8 cellular contexts compared by ENCODE assay signal in genomic region chr7:150404785-150405583, GRCh38. TPM values are rescaled to one million over a fixed set of nuclear protein-coding genes. Genes with fewer than 3 reads are reported as not detected.
A peak's percentile ranks its signal among the peaks of the same experiment; 100 is the strongest.
DNase-seq lines count a peak whose midpoint lies in the region; ATAC-seq and TF ChIP-seq lines count a peak whose summit lies in the region.

No MANE protein-coding gene starts in this region.

- H3K27ac ChIP-seq in right lobe of liver = peak overlapping the region; percentile 88 to 96 (median 95)

- TF ChIP-seq CTCF in AG10803 (conservative IDR thresholded peaks at IDR 0.05; ENCODE audit: low read length) (no peak), right lobe of liver (IDR thresholded peaks at IDR 0.05) (peak in 2 of 4 donors; percentile 30 to 51)

- intact Hi-C loops in dendritic cell treated with granulocyte-macrophage colony-stimulating factor and Interleukin-4, amounts not matched to agents 40 ng/mL and 50 ng/mL, for 4 days (cut with micrococcal nuclease) = no loop called here
- intact Hi-C loops in right lobe of liver (cut with DNase I) = no loop called here

- no peaks in the 10 kb centered on the region for H3K36me3 ChIP-seq in right lobe of liver

- H3K9me3 Mint-ChIP-seq in dendritic cell treated with granulocyte-macrophage colony-stimulating factor and Interleukin-4, amounts not matched to agents 40 ng/mL and 50 ng/mL, for 4 days = no peaks in the 10 kb centered on the region

- ATAC-seq in GM18868 (IDR thresholded peaks at IDR 0.05; ENCODE audit: unreplicated experiment) (peak; percentile 42), HG03103 (IDR thresholded peaks at IDR 0.05; ENCODE audit: low read depth, unreplicated experiment) (peak; percentile 33), right lobe of liver (peak; percentile 90 to 93 (median 92))

- H3K9me3 ChIP-seq in right lobe of liver = no peaks in the 10 kb centered on the region

- H3K4me3 Mint-ChIP-seq in dendritic cell treated with granulocyte-macrophage colony-stimulating factor and Interleukin-4, amounts not matched to agents 40 ng/mL and 50 ng/mL, for 4 days = peak overlapping the region; percentile 85

- H3K27ac Mint-ChIP-seq in dendritic cell treated with granulocyte-macrophage colony-stimulating factor and Interleukin-4, amounts not matched to agents 40 ng/mL and 50 ng/mL, for 4 days = peak overlapping the region; percentile 41

- peaks cover 0 to 23% (median 8%) of the 10 kb centered on the region in 4 donors for H3K4me1 ChIP-seq in right lobe of liver

- TF ChIP-seq POLR2A in right lobe of liver (IDR thresholded peaks at IDR 0.05) = peak; percentile 90

- peak overlapping the region; percentile 73 for H3K4me3 ChIP-seq in AG10803 (ENCODE audit: low read length)
- peak overlapping the region; percentile 71 to 78 (median 72) for H3K4me3 ChIP-seq in right lobe of liver

- H3K36me3 Mint-ChIP-seq in dendritic cell treated with granulocyte-macrophage colony-stimulating factor and Interleukin-4, amounts not matched to agents 40 ng/mL and 50 ng/mL, for 4 days (ENCODE audit: low read depth) = no peaks in the 10 kb centered on the region

- WGBS in right lobe of liver (ENCODE audit: insufficient coverage, low coverage, low lambda C conversion rate, missing lambda C conversion rate) = 0% methylated on average over 27 of the region's 86 CpGs

- H3K27me3 Mint-ChIP-seq in dendritic cell treated with granulocyte-macrophage colony-stimulating factor and Interleukin-4, amounts not matched to agents 40 ng/mL and 50 ng/mL, for 4 days = peaks cover 10% of the 10 kb centered on the region

- H3K4me1 Mint-ChIP-seq in dendritic cell treated with granulocyte-macrophage colony-stimulating factor and Interleukin-4, amounts not matched to agents 40 ng/mL and 50 ng/mL, for 4 days (ENCODE audit: low read depth) = peaks cover 37% of the 10 kb centered on the region

- H3K27me3 ChIP-seq in right lobe of liver = no peaks in the 10 kb centered on the region

- DNase-seq in AG10803 (ENCODE audit: low read depth) (peak; percentile 91), NCI-H446 treated with DMSO at 0.1 percent for 48 hours (lab: John Stamatoyannopoulos, UW) (peak; percentile 59), right lobe of liver (peak; percentile 92 to 93 (median 92))
- DNase-seq in activated CD4-positive, alpha-beta T cell treated with anti-CD3 and anti-CD28 coated beads, Interleukin-2, amount 50 U/mL, for 24 hours (ENCODE audit: low read depth in 1 of 2, low spot score in 1 of 2) = peak; percentile 49 to 62
- peak; percentile 64 to 71 for DNase-seq in stimulated activated CD4-positive, alpha-beta T cell treated with anti-CD3 and anti-CD28 coated beads, Interleukin-2, amount 100 ng/mL, for 48 hours

RNA-seq across cellular contexts. Expression of gene ZNF775, which starts 25.9 kb away (rescaled TPM):
- 1 to 10 TPM in 3 of 6 experiments, under 1 TPM in 3; 0.44 to 1.6 (median 0.96) TPM for total RNA-seq in right lobe of liver

RNA-seq across cellular contexts. Expression of gene REPIN1, which starts 36.4 kb away (rescaled TPM):
- 100 to 1,000 TPM in 2 of 6 experiments, 10 to 100 TPM in 4; 56.2 to 133 (median 73.5) TPM for total RNA-seq in right lobe of liver

RNA-seq across cellular contexts. Expression of gene GIMAP8, which starts 45.4 kb away (rescaled TPM):
- total RNA-seq in right lobe of liver = 1 to 10 TPM; 2.7 to 10.0 (median 6.2) TPM

Comparison
In these comparisons a context has a peak if more than half of its experiments do, and no peak if none do; other contexts are left out.
1. Peak in every context shown above with its lines: DNase-seq, ATAC-seq, H3K4me3 ChIP-seq and H3K27ac ChIP-seq.
2. ATAC-seq: peak in every context shown above with its lines; median percentile 92 in right lobe of liver; 42 in GM18868; 33 in HG03103.